In the genomic region with DNA sequence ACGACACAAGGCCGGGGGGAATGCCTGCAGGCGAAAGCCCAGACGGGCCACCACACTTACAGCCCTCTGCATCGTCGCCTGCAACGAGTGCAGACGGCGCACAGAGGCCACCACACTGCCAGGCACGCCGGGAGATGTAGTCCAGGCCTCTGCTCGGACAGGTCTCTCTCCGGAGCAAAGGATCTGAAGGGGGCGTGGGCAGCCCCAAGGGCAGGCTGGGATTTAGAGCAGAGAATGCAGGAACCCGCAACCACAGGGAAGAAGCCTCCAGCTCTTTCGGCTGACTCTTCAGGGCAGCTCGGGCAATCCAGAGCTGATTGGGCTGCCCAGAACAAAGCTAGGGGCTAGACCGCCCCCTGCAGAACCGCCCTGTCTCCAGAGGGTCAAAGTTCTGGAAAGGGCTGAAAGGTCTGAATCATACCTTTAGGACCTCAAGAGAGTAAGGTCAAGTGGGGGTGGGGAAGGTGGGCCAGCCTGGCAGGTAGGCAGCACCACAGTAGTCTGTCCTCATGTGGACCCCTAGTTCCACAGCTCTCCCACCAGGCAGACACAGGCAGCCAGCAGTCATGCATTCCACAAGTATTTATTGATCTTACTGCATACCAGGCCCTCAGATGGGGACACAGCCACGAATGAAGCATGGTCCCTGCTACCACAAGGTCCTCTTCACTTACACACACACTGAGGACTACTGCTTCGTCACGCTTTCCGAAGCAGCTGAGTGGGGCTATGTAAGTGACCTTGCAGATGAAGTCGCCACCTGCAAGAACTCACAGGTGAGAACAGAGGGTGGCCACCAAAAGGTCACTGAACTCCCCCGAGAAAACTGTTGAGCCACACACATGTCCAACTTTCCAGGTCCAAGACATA, we compare ENCODE assay signal across 8 cellular contexts. TPM values are rescaled to one million over a fixed set of nuclear protein-coding genes. Genes with fewer than 3 reads are reported as not detected.
A peak's percentile ranks its signal among the peaks of the same experiment; 100 is the strongest.
DNase-seq lines count a peak whose midpoint lies in the region; ATAC-seq lines count a peak whose summit lies in the region.

A gene with protein sequence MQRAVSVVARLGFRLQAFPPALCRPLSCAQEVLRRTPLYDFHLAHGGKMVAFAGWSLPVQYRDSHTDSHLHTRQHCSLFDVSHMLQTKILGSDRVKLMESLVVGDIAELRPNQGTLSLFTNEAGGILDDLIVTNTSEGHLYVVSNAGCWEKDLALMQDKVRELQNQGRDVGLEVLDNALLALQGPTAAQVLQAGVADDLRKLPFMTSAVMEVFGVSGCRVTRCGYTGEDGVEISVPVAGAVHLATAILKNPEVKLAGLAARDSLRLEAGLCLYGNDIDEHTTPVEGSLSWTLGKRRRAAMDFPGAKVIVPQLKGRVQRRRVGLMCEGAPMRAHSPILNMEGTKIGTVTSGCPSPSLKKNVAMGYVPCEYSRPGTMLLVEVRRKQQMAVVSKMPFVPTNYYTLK (minus strand): TSS at position 95 of the 870 bp plus-strand sequence. CDS start 23 bp downstream, at position 72.

- peaks cover 3% of the 10 kb centered on the region for H3K36me3 Mint-ChIP-seq in IgD-negative memory B cell
- peaks cover 26% of the 10 kb centered on the region for H3K36me3 Mint-ChIP-seq in stimulated activated effector memory CD8-positive, alpha-beta T cell treated with anti-CD3 and anti-CD28 coated beads, Interleukin-12 subunit alpha, Interleukin-12 subunit beta, amount 100 ng/mL, for 72 hours

- H3K9me3 Mint-ChIP-seq in IgD-negative memory B cell = no peaks in the 10 kb centered on the region
- H3K9me3 Mint-ChIP-seq in stimulated activated effector memory CD8-positive, alpha-beta T cell treated with anti-CD3 and anti-CD28 coated beads, Interleukin-12 subunit alpha, Interleukin-12 subunit beta, amount 100 ng/mL, for 72 hours = no peaks in the 10 kb centered on the region

- H3K4me1 Mint-ChIP-seq in IgD-negative memory B cell = peaks cover 4 to 14% (median 11%) of the 10 kb centered on the region in 3 donors
- H3K4me1 Mint-ChIP-seq in stimulated activated effector memory CD8-positive, alpha-beta T cell treated with anti-CD3 and anti-CD28 coated beads, Interleukin-12 subunit alpha, Interleukin-12 subunit beta, amount 100 ng/mL, for 72 hours = peaks cover 43% of the 10 kb centered on the region

- H3K27me3 Mint-ChIP-seq in IgD-negative memory B cell = no peaks in the 10 kb centered on the region

- peak within 1 kb of the TSS in 1 of 3 donors; percentile 42 for H3K27ac Mint-ChIP-seq in IgD-negative memory B cell
- peak within 1 kb of the TSS; percentile 38 for H3K27ac Mint-ChIP-seq in stimulated activated effector memory CD8-positive, alpha-beta T cell treated with anti-CD3 and anti-CD28 coated beads, Interleukin-12 subunit alpha, Interleukin-12 subunit beta, amount 100 ng/mL, for 72 hours

- peak within 1 kb of the TSS in 3 of 4 donors; percentile 37 to 66 (median 58) for H3K4me3 Mint-ChIP-seq in IgD-negative memory B cell
- H3K4me3 Mint-ChIP-seq in stimulated activated effector memory CD8-positive, alpha-beta T cell treated with anti-CD3 and anti-CD28 coated beads, Interleukin-12 subunit alpha, Interleukin-12 subunit beta, amount 100 ng/mL, for 72 hours = no peak within 1 kb of the TSS

- DNase-seq in kidney tubule cell (ENCODE audit: low spot score) = peak; percentile 52
- no peak for DNase-seq in stimulated activated effector memory CD8-positive, alpha-beta T cell treated with anti-CD3 and anti-CD28 coated beads, Interleukin-12 subunit alpha, Interleukin-12 subunit beta, amount 100 ng/mL, for 72 hours (ENCODE audit: low spot score in 2 of 2)
- DNase-seq in SHP77 (lab: John Stamatoyannopoulos, UW) = no peak
- no peak for DNase-seq in DMS153 treated with DMSO at 0.1 percent for 48 hours (lab: John Stamatoyannopoulos, UW; ENCODE audit: unreplicated experiment)

- peak within 1 kb of the TSS; percentile 54 for H3K27ac ChIP-seq in cingulate gyrus (ENCODE audit: low read depth, low read length)

- ATAC-seq in stimulated activated effector memory CD8-positive, alpha-beta T cell treated with anti-CD3 and anti-CD28 coated beads, Interleukin-12 subunit alpha, Interleukin-12 subunit beta, amount 100 ng/mL, for 72 hours = no peak
- ATAC-seq in HG03378 (IDR thresholded peaks at IDR 0.05; ENCODE audit: unreplicated experiment) (no peak), GM21367 (IDR thresholded peaks at IDR 0.05; ENCODE audit: unreplicated experiment) (no peak)

RNA-seq across cellular contexts. Expression of the gene that starts here (rescaled TPM):
- polyA plus RNA-seq in IgD-negative memory B cell = 1.3 TPM
